Comparison of ENCODE assay signal across 38 cellular contexts in the genomic region with DNA sequence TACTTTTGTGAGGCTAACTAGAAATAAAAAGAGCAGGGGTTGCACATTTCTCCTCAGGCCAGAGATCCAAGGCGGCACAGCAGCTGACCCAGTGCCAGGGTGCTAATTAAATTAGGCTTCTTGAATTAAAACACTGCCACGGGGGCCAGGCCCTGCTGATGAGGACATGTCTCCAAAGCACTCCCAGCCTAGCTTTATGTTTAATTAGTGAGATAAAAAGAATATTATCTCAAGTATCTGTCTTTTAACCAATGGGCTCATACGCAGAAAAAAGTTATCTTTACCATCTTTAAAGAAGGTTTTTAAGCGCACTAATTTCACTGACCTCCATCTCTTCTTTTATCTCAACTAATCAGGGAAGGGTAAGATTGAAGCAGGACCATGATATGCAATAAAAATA. TPM values are rescaled to one million over a fixed set of nuclear protein-coding genes. Genes with fewer than 3 reads are reported as not detected.
"Had no signal": no experiment of that assay in that cellular context is flagged by ENCODE, and none has a peak within 500 bp of the region (broad histone marks: within the 10 kb centered on the region; RNA-seq: fewer than 3 reads in every experiment).

No MANE protein-coding gene starts in this region.

- H3K27ac ChIP-seq: adrenal gland, body of pancreas, brain microvascular endothelial cell, breast epithelium, VCaP had no signal

- H3K4me3 Mint-ChIP-seq: activated B cell treated with CpG ODN at 0.5 μM for 24 hours; activated CD4-positive, alpha-beta memory T cell treated with anti-CD3 and anti-CD28 coated beads for 36 hours; activated CD4-positive, alpha-beta T cell treated with anti-CD3 and anti-CD28 coated beads, Interleukin-2, amount 10 ng/mL, durations not matched to agents 24 days and 14 days; activated CD8-positive, alpha-beta T cell treated with anti-CD3 and anti-CD28 coated beads for 36 hours; activated naive CD4-positive, alpha-beta T cell treated with anti-CD3 and anti-CD28 coated beads for 36 hours; activated naive CD8-positive, alpha-beta T cell treated with anti-CD3 and anti-CD28 coated beads for 36 hours; activated T-cell treated with anti-CD3 and anti-CD28 coated beads, Interleukin-2, amount 50 U/mL, for 4 hours; activated T-cell treated with anti-CD3 and anti-CD28 coated beads, Interleukin-2, amount 50 U/mL, for 72 hours; activated T-helper 1 cell treated with anti-CD3 and anti-CD28 coated beads, Interleukin-12 subunit alpha, Interleukin-12 subunit beta, Interleukin-2, Interleukin-4 antibody, amounts not matched to agents 30 ng/mL and 10 ng/mL and 1 ng/mL, durations not matched to agents 14 hours and 24 hours and 36 hours; activated T-helper 17 cell treated with anti-CD3 and anti-CD28 coated beads, Interleukin-2, amount 50 U/mL, for 72 hours; T-helper 1 cell treated with Interleukin-12 subunit alpha and Interleukin-12 subunit beta and Interleukin-4 antibody, amounts not matched to agents 30 μg/mL and 1 μg/mL, for 36 hours; T-helper 2 cell treated with Interferon-gamma antibody and Interleukin-4, amounts not matched to agents 5 μg/mL and 100 μg/mL, for 36 hours had no signal

- H3K4me3 ChIP-seq: adrenal gland, body of pancreas, breast epithelium had no signal

- H3K9me3 ChIP-seq: adrenal gland, body of pancreas, breast epithelium had no signal

- H3K27me3 Mint-ChIP-seq: activated B cell treated with CpG ODN at 0.5 μM for 24 hours; activated CD4-positive, alpha-beta T cell treated with anti-CD3 and anti-CD28 coated beads, Interleukin-2, amount 10 ng/mL, durations not matched to agents 24 days and 14 days; activated CD8-positive, alpha-beta T cell treated with anti-CD3 and anti-CD28 coated beads for 36 hours; activated naive CD8-positive, alpha-beta T cell treated with anti-CD3 and anti-CD28 coated beads for 36 hours had no signal

- H3K4me1 ChIP-seq: adrenal gland, body of pancreas, breast epithelium had no signal

- H3K27ac Mint-ChIP-seq: activated B cell treated with CpG ODN at 0.5 μM for 24 hours; activated CD4-positive, alpha-beta memory T cell treated with anti-CD3 and anti-CD28 coated beads for 36 hours; activated CD4-positive, alpha-beta T cell treated with anti-CD3 and anti-CD28 coated beads, Interleukin-2, amount 10 ng/mL, durations not matched to agents 24 days and 14 days; activated CD8-positive, alpha-beta T cell treated with anti-CD3 and anti-CD28 coated beads for 36 hours; activated naive CD4-positive, alpha-beta T cell treated with anti-CD3 and anti-CD28 coated beads for 36 hours; activated naive CD4-positive, alpha-beta T cell treated with anti-CD3 and anti-CD28 coated beads, Interleukin-2, amount 50 U/mL, for 72 hours; activated naive CD8-positive, alpha-beta T cell treated with anti-CD3 and anti-CD28 coated beads for 36 hours; activated T-cell treated with anti-CD3 and anti-CD28 coated beads, Interleukin-2, amount 50 U/mL, for 72 hours; activated T-helper 1 cell treated with anti-CD3 and anti-CD28 coated beads, Interleukin-12 subunit alpha, Interleukin-12 subunit beta, Interleukin-2, Interleukin-4 antibody, amounts not matched to agents 30 ng/mL and 10 ng/mL and 1 ng/mL, durations not matched to agents 14 hours and 24 hours and 36 hours; activated T-helper 17 cell treated with anti-CD3 and anti-CD28 coated beads, Interleukin-2, amount 50 U/mL, for 72 hours; T-helper 1 cell treated with Interleukin-12 subunit alpha and Interleukin-12 subunit beta and Interleukin-4 antibody, amounts not matched to agents 30 μg/mL and 1 μg/mL, for 36 hours; T-helper 2 cell treated with Interferon-gamma antibody and Interleukin-4, amounts not matched to agents 5 μg/mL and 100 μg/mL, for 36 hours had no signal

- FAIRE-seq: astrocyte, TTC549 had no signal

- H3K36me3 ChIP-seq: adrenal gland, brain microvascular endothelial cell, breast epithelium had no signal

- H3K27me3 ChIP-seq: adrenal gland, body of pancreas, brain microvascular endothelial cell, breast epithelium had no signal

- H3K4me1 Mint-ChIP-seq: activated B cell treated with CpG ODN at 0.5 μM for 24 hours; activated CD4-positive, alpha-beta T cell treated with anti-CD3 and anti-CD28 coated beads, Interleukin-2, amount 10 ng/mL, durations not matched to agents 24 days and 14 days; activated naive CD8-positive, alpha-beta T cell treated with anti-CD3 and anti-CD28 coated beads for 36 hours; activated T-helper 17 cell treated with anti-CD3 and anti-CD28 coated beads, Interleukin-2, amount 50 U/mL, for 72 hours had no signal

- ATAC-seq: activated CD8-positive, alpha-beta T cell treated with anti-CD3 and anti-CD28 coated beads for 36 hours; activated naive CD4-positive, alpha-beta T cell treated with anti-CD3 and anti-CD28 coated beads, Interleukin-2, amount 50 U/mL, for 72 hours; activated T-cell treated with anti-CD3 and anti-CD28 coated beads, Interleukin-2, amount 50 U/mL, for 4 hours; activated T-cell treated with anti-CD3 and anti-CD28 coated beads, Interleukin-2, amount 50 U/mL, for 72 hours; activated T-helper 17 cell treated with anti-CD3 and anti-CD28 coated beads, Interleukin-2, amount 50 U/mL, for 72 hours; body of pancreas had no signal

- DNase-seq: activated B cell treated with CpG ODN at 0.5 μM for 24 hours; activated CD4-positive, alpha-beta memory T cell treated with anti-CD3 and anti-CD28 coated beads for 36 hours; activated CD4-positive, alpha-beta T cell treated with anti-CD3 and anti-CD28 coated beads for 4 hours; activated CD4-positive, alpha-beta T cell treated with anti-CD3 and anti-CD28 coated beads, Interleukin-2, amount 10 ng/mL, durations not matched to agents 24 days and 14 days; activated CD4-positive, alpha-beta T cell treated with anti-CD3 and anti-CD28 coated beads, Interleukin-2, amount 50 U/mL, for 1 hour; activated CD4-positive, alpha-beta T cell treated with anti-CD3 and anti-CD28 coated beads, Interleukin-2, amount 50 U/mL, for 4 hours; activated CD4-positive, CD25-positive, alpha-beta regulatory T cell treated with anti-CD3 and anti-CD28 coated beads, Interleukin-2, amount 50 U/mL, for 72 hours; activated CD8-positive, alpha-beta memory T cell treated with anti-CD3 and anti-CD28 coated beads, Interleukin-2, amount 50 U/mL, for 4 hours; activated CD8-positive, alpha-beta T cell treated with anti-CD3 and anti-CD28 coated beads for 36 hours; activated effector memory CD4-positive, alpha-beta T cell treated with anti-CD3 and anti-CD28 coated beads, Interleukin-2, amount 50 U/mL, for 16 hours; activated gamma-delta T cell treated with Interleukin-2 at 50 U/mL for 16 hours; activated naive CD4-positive, alpha-beta T cell; activated naive CD4-positive, alpha-beta T cell treated with anti-CD3 and anti-CD28 coated beads for 36 hours; activated naive CD4-positive, alpha-beta T cell treated with anti-CD3 and anti-CD28 coated beads, Interleukin-2, amount 50 U/mL, for 16 hours; activated naive CD8-positive, alpha-beta T cell treated with anti-CD3 and anti-CD28 coated beads for 36 hours; activated T-cell treated with anti-CD3 and anti-CD28 coated beads for 4 hours; activated T-cell treated with anti-CD3 and anti-CD28 coated beads, Interleukin-2, amount 50 U/mL, for 1 hour; activated T-cell treated with anti-CD3 and anti-CD28 coated beads, Interleukin-2, amount 50 U/mL, for 4 hours; activated T-cell treated with anti-CD3 and anti-CD28 coated beads, Interleukin-2, amount 50 U/mL, for 72 hours; adrenal gland; amniotic stem cell; aorta; body of pancreas; brain microvascular endothelial cell; central memory CD4-positive, alpha-beta T cell; T-helper 2 cell; T-helper 9 cell had no signal

- H3K9me3 Mint-ChIP-seq: activated B cell treated with CpG ODN at 0.5 μM for 24 hours; activated CD4-positive, alpha-beta memory T cell treated with anti-CD3 and anti-CD28 coated beads for 36 hours; activated CD4-positive, alpha-beta T cell treated with anti-CD3 and anti-CD28 coated beads, Interleukin-2, amount 10 ng/mL, durations not matched to agents 24 days and 14 days; activated CD8-positive, alpha-beta T cell treated with anti-CD3 and anti-CD28 coated beads for 36 hours; activated naive CD4-positive, alpha-beta T cell treated with anti-CD3 and anti-CD28 coated beads for 36 hours; activated naive CD4-positive, alpha-beta T cell treated with anti-CD3 and anti-CD28 coated beads, Interleukin-2, amount 50 U/mL, for 72 hours; activated naive CD8-positive, alpha-beta T cell treated with anti-CD3 and anti-CD28 coated beads for 36 hours; activated T-cell treated with anti-CD3 and anti-CD28 coated beads, Interleukin-2, amount 50 U/mL, for 4 hours; activated T-cell treated with anti-CD3 and anti-CD28 coated beads, Interleukin-2, amount 50 U/mL, for 72 hours; activated T-helper 1 cell treated with anti-CD3 and anti-CD28 coated beads, Interleukin-12 subunit alpha, Interleukin-12 subunit beta, Interleukin-2, Interleukin-4 antibody, amounts not matched to agents 30 ng/mL and 10 ng/mL and 1 ng/mL, durations not matched to agents 14 hours and 24 hours and 36 hours; activated T-helper 17 cell treated with anti-CD3 and anti-CD28 coated beads, Interleukin-2, amount 50 U/mL, for 72 hours; T-helper 1 cell treated with Interleukin-12 subunit alpha and Interleukin-12 subunit beta and Interleukin-4 antibody, amounts not matched to agents 30 μg/mL and 1 μg/mL, for 36 hours; T-helper 2 cell treated with Interferon-gamma antibody and Interleukin-4, amounts not matched to agents 5 μg/mL and 100 μg/mL, for 36 hours had no signal

RNA-seq across cellular contexts. Expression of gene LRRC53, which starts 36.9 kb away (rescaled TPM):
- total RNA-seq: activated B cell treated with CpG ODN at 0.5 μM for 24 hours; activated CD4-positive, alpha-beta memory T cell treated with anti-CD3 and anti-CD28 coated beads for 36 hours; activated CD4-positive, alpha-beta T cell treated with anti-CD3 and anti-CD28 coated beads, Interleukin-2, amount 10 ng/mL, durations not matched to agents 24 days and 14 days; activated CD8-positive, alpha-beta memory T cell treated with anti-CD3 and anti-CD28 coated beads for 36 hours; activated CD8-positive, alpha-beta T cell treated with anti-CD3 and anti-CD28 coated beads for 36 hours; activated naive CD4-positive, alpha-beta T cell treated with anti-CD3 and anti-CD28 coated beads for 36 hours; activated naive CD4-positive, alpha-beta T cell treated with anti-CD3 and anti-CD28 coated beads, Interleukin-2, amount 50 U/mL, for 72 hours; activated naive CD8-positive, alpha-beta T cell treated with anti-CD3 and anti-CD28 coated beads for 36 hours; activated T-cell treated with anti-CD3 and anti-CD28 coated beads, Interleukin-2, amount 50 U/mL, for 4 hours; activated T-cell treated with anti-CD3 and anti-CD28 coated beads, Interleukin-2, amount 50 U/mL, for 72 hours; activated T-helper 1 cell treated with anti-CD3 and anti-CD28 coated beads, Interleukin-12 subunit alpha, Interleukin-12 subunit beta, Interleukin-2, Interleukin-4 antibody, amounts not matched to agents 30 ng/mL and 10 ng/mL and 1 ng/mL, durations not matched to agents 14 hours and 24 hours and 36 hours; activated T-helper 17 cell treated with anti-CD3 and anti-CD28 coated beads, Interleukin-2, amount 50 U/mL, for 72 hours; adrenal gland; aorta; astrocyte; body of pancreas; breast epithelium; cardiac septum had no signal
- polyA plus RNA-seq: adrenal gland, aorta had no signal
